ENCODE assay signal across 22 cellular contexts in the genomic region with DNA sequence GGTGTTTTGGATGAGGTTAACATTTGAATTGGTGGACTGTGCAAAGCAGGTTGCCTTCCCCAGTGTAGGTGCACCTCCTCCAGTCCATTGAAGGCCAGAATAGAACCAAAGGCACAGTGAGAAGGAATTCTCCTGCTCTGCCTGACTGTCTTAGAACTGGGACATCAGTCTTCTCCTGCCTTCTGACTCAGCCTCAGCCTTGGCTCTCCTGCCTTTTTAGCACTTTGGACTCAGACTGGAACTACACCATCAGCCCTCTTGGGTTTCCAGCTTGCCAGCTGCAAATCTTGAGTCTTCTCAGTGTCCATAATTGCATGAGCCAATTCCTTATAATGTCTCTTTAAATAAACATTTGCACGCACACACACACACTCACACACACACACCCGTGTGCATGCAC.
"Had no signal": no experiment of that assay in that cellular context is flagged by ENCODE, and none has a peak within 500 bp of the region (broad histone marks: within the 10 kb centered on the region; RNA-seq: fewer than 3 reads in every experiment).

No MANE protein-coding gene starts in this region.

- H3K9me3 ChIP-seq: gastroesophageal sphincter, heart left ventricle, lower lobe of right lung, pancreas, right lobe of liver, thyroid gland, vagina had no signal

- ATAC-seq: foreskin keratinocyte; gastroesophageal sphincter; left ventricle myocardium superior; lower lobe of right lung; natural killer cell; pancreas; right lobe of liver; stimulated activated naive CD8-positive, alpha-beta T cell treated with anti-CD3 and anti-CD28 coated beads, Interleukin-15, amount 100 ng/mL, for 72 hours had no signal

- H3K4me3 ChIP-seq: gastroesophageal sphincter, heart left ventricle, lower lobe of right lung, pancreas, right lobe of liver, smooth muscle cell, thyroid gland, vagina had no signal

- H3K27me3 ChIP-seq: gastroesophageal sphincter, heart left ventricle, pancreas, right lobe of liver, thyroid gland, vagina had no signal

- H3K27ac ChIP-seq: foreskin keratinocyte, gastroesophageal sphincter, heart left ventricle, lower lobe of right lung, pancreas, right lobe of liver, thyroid gland, vagina had no signal

- DNase-seq: cortex of kidney; effector CD4-positive, alpha-beta T cell; foreskin keratinocyte; heart left ventricle; hippocampal formation; left ventricle myocardium superior; lower lobe of right lung; natural killer cell; occipital lobe; pancreas; right lobe of liver; stimulated activated CD4-positive, alpha-beta T cell treated with anti-CD3 and anti-CD28 coated beads, Interleukin-12 subunit alpha, Interleukin-12 subunit beta, amount 100 ng/mL, for 4 hours; stimulated activated CD4-positive, alpha-beta T cell treated with anti-CD3 and anti-CD28 coated beads, Interleukin-1b, Interleukin-23, amount 100 ng/mL, for 48 hours; stimulated activated CD4-positive, alpha-beta T cell treated with anti-CD3 and anti-CD28 coated beads, Interleukin-4, amount 100 ng/mL, for 1 hour; stimulated activated CD8-positive, alpha-beta memory T cell treated with anti-CD3 and anti-CD28 coated beads, Interleukin-4, amount 100 ng/mL, for 48 hours; stimulated activated naive CD4-positive, alpha-beta T cell; stimulated activated naive CD8-positive, alpha-beta T cell treated with anti-CD3 and anti-CD28 coated beads, Interleukin-15, amount 100 ng/mL, for 72 hours; thyroid gland; trophoblast cell had no signal

- H3K4me2 ChIP-seq: smooth muscle cell had no signal

- H3K4me1 ChIP-seq: foreskin keratinocyte, heart left ventricle, lower lobe of right lung, pancreas, right lobe of liver, vagina had no signal

- H3K36me3 ChIP-seq: gastroesophageal sphincter, heart left ventricle, lower lobe of right lung, pancreas, right lobe of liver, thyroid gland, vagina had no signal
